In the genomic region with DNA sequence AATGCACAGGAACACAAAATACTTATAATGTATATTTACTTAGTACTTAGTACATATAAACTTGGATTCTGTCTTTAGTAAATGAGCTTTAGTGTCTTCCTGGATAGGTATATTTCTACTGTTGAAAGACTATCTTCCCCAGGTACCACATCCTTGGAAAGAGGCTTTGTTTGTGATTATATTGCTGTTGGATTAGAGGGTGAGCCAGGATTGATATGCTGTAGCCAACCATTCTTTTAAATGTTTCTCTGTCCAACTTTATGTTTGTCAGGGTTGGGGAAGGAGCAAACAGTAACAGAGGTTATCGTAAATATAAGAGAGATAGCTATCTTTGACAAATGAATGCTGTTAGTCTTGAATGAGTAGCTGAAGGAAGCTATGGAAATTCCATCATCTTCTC, we compare ENCODE assay signal across 6 cellular contexts.
"Had no signal": no experiment of that assay in that cellular context is flagged by ENCODE, and none has a peak within 500 bp of the region (broad histone marks: within the 10 kb centered on the region; RNA-seq: fewer than 3 reads in every experiment).

No MANE protein-coding gene starts in this region.

- H3K27ac ChIP-seq: HL-60 had no signal

- DNase-seq: H9, HCEC 1CT, KBM-7 had no signal

- ATAC-seq: GM23338, HepG2 had no signal

- H3K4me3 ChIP-seq: GM23338 had no signal
